22 cellular contexts compared by ENCODE assay signal in the genomic region with DNA sequence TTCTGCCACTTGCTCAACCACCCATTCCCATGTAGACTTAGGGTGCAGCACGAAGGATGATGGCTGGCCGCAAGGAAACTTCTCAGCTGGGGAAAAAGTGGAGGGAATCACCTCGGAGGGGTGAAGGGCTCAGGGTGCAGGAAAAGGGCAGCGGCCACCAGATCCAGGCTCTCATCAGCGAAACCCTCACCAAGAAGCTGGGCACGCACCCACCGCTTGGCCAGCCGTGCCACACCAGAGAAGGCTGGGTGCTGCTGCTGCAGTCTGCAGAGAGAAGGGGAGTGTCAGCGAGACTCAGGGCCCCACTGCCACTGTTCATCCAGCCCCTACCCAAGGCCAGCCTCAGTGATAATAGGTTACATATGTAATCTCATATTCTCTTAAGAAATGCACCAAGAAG. TPM values are rescaled to one million over a fixed set of nuclear protein-coding genes. Genes with fewer than 3 reads are reported as not detected.
"Had no signal": no experiment of that assay in that cellular context is flagged by ENCODE, and none has a peak within 500 bp of the region (broad histone marks: within the 10 kb centered on the region; RNA-seq: fewer than 3 reads in every experiment).

No MANE protein-coding gene starts in this region.

- H3K4me1 ChIP-seq: body of pancreas, parathyroid adenoma, sigmoid colon, thyroid gland had no signal

- H3K27ac Mint-ChIP-seq: activated CD4-positive, alpha-beta memory T cell treated with anti-CD3 and anti-CD28 coated beads for 36 hours; activated CD8-positive, alpha-beta memory T cell treated with anti-CD3 and anti-CD28 coated beads, Interleukin-2, amount 10 ng/mL, durations not matched to agents 7 days and 5 days; activated T-helper 2 cell treated with anti-CD3 and anti-CD28 coated beads, Interferon-gamma antibody, Interleukin-2, Interleukin-4, amounts not matched to agents 10 μg/mL and 5 μg/mL and 100 μg/mL, durations not matched to agents 14 hours and 24 hours and 36 hours; endodermal cell; stimulated activated naive B cell treated with anti-CD40 and anti-IgM and Interleukin-4, amounts not matched to agents 10 μg/mL and 1 μg/mL and 100 μg/mL, for 72 hours had no signal

- ATAC-seq: activated CD8-positive, alpha-beta memory T cell treated with anti-CD3 and anti-CD28 coated beads, Interleukin-2, amount 10 ng/mL, durations not matched to agents 7 days and 5 days; body of pancreas; naive thymus-derived CD4-positive, alpha-beta T cell; stimulated activated naive B cell treated with anti-CD40 and anti-IgM and Interleukin-4, amounts not matched to agents 10 μg/mL and 1 μg/mL and 100 μg/mL, for 72 hours had no signal

- DNase-seq: activated CD4-positive, alpha-beta memory T cell treated with anti-CD3 and anti-CD28 coated beads for 36 hours; activated CD8-positive, alpha-beta memory T cell treated with anti-CD3 and anti-CD28 coated beads, Interleukin-2, amount 10 ng/mL, durations not matched to agents 7 days and 5 days; amygdala; caudate nucleus; dorsolateral prefrontal cortex; endodermal cell; foreskin melanocyte; glutamatergic neuron; hypothalamus; mesendoderm; naive thymus-derived CD4-positive, alpha-beta T cell; sigmoid colon; stimulated activated CD4-positive, alpha-beta T cell treated with anti-CD3 and anti-CD28 coated beads, Interleukin-4, amount 100 ng/mL, for 4 hours; stimulated activated naive B cell treated with anti-CD40 and anti-IgM and Interleukin-4, amounts not matched to agents 10 μg/mL and 1 μg/mL and 100 μg/mL, for 72 hours; SW 1271; thyroid gland; WERI-Rb-1 had no signal

- H3K27me3 ChIP-seq: body of pancreas, dorsolateral prefrontal cortex, sigmoid colon, thyroid gland had no signal

- H3K9me3 ChIP-seq: body of pancreas, sigmoid colon, thyroid gland had no signal

- H3K27ac ChIP-seq: body of pancreas, dorsolateral prefrontal cortex, epithelial cell of prostate, parathyroid adenoma, sigmoid colon, thyroid gland, WERI-Rb-1 had no signal

- H3K4me3 Mint-ChIP-seq: activated CD4-positive, alpha-beta memory T cell treated with anti-CD3 and anti-CD28 coated beads for 36 hours; activated CD8-positive, alpha-beta memory T cell treated with anti-CD3 and anti-CD28 coated beads, Interleukin-2, amount 10 ng/mL, durations not matched to agents 7 days and 5 days; activated naive CD8-positive, alpha-beta T cell; endodermal cell; naive thymus-derived CD4-positive, alpha-beta T cell; stimulated activated naive B cell treated with anti-CD40 and anti-IgM and Interleukin-4, amounts not matched to agents 10 μg/mL and 1 μg/mL and 100 μg/mL, for 72 hours had no signal

- H2AFZ ChIP-seq: parathyroid adenoma had no signal

- H3K9me3 Mint-ChIP-seq: activated CD4-positive, alpha-beta memory T cell treated with anti-CD3 and anti-CD28 coated beads for 36 hours; activated T-helper 2 cell treated with anti-CD3 and anti-CD28 coated beads, Interferon-gamma antibody, Interleukin-2, Interleukin-4, amounts not matched to agents 10 μg/mL and 5 μg/mL and 100 μg/mL, durations not matched to agents 14 hours and 24 hours and 36 hours; endodermal cell; stimulated activated naive B cell treated with anti-CD40 and anti-IgM and Interleukin-4, amounts not matched to agents 10 μg/mL and 1 μg/mL and 100 μg/mL, for 72 hours had no signal

- H3K4me3 ChIP-seq: body of pancreas, dorsolateral prefrontal cortex, sigmoid colon, thyroid gland had no signal

- H3K9ac ChIP-seq: parathyroid adenoma had no signal

- H3K4me1 Mint-ChIP-seq: activated CD8-positive, alpha-beta memory T cell treated with anti-CD3 and anti-CD28 coated beads, Interleukin-2, amount 10 ng/mL, durations not matched to agents 7 days and 5 days; endodermal cell had no signal

- H3K79me2 ChIP-seq: parathyroid adenoma had no signal

RNA-seq across cellular contexts. Expression of a gene that starts 59.0 kb away (rescaled TPM):
- polyA plus RNA-seq: naive thymus-derived CD4-positive, alpha-beta T cell had no signal
